ENCODE assay signal across 21 cellular contexts in genomic region chr9:450561-450960, GRCh38. TPM values are rescaled to one million over a fixed set of nuclear protein-coding genes. Genes with fewer than 3 reads are reported as not detected.
DNase-seq lines count a peak whose midpoint lies in the region; ATAC-seq and TF ChIP-seq lines count a peak whose summit lies in the region.
"Had no signal": no experiment of that assay in that cellular context is flagged by ENCODE, and none has a peak within 500 bp of the region (broad histone marks: within the 10 kb centered on the region; RNA-seq: fewer than 3 reads in every experiment).

No MANE protein-coding gene starts in this region.

- H3K4me3 ChIP-seq in mammary epithelial cell (replicated peaks in 1 of 3; ENCODE audit: insufficient read depth in 1 of 3, low read depth in 2 of 3, low read length in 3 of 3) (no peak overlapping the region), A673 (ENCODE audit: low read depth, low read length, poor library complexity, severe bottlenecking) (no peak overlapping the region)
- H3K4me3 ChIP-seq: GM23338 had no signal

- H3K36me3 ChIP-seq in mammary epithelial cell (ENCODE audit: insufficient read depth, low read length) (no peaks in the 10 kb centered on the region), A673 (ENCODE audit: insufficient read depth, low read length, poor library complexity, severe bottlenecking) (no peaks in the 10 kb centered on the region)

- dilution Hi-C loops in mammary epithelial cell (cut with HindIII; ENCODE audit: low sequenced_read_pairs) = no loop called here

- no peaks in the 10 kb centered on the region for H3K27me3 Mint-ChIP-seq in activated CD4-positive, alpha-beta memory T cell treated with anti-CD3 and anti-CD28 coated beads, Interleukin-2, amount 10 ng/mL, durations not matched to agents 7 days and 5 days
- H3K27me3 Mint-ChIP-seq in activated CD4-positive, alpha-beta memory T cell treated with anti-CD3 and anti-CD28 coated beads for 36 hours = no peaks in the 10 kb centered on the region
- H3K27me3 Mint-ChIP-seq in MCF 10A (ENCODE audit: insufficient read depth, unreplicated experiment) = no peaks in the 10 kb centered on the region
- H3K27me3 Mint-ChIP-seq in stimulated activated memory B cell treated with anti-CD40 and anti-IgM and Interleukin-4, amounts not matched to agents 10 μg/mL and 1 μg/mL and 100 μg/mL, for 72 hours = no peaks in the 10 kb centered on the region

- in situ Hi-C loops in mammary epithelial cell (cut with MboI; ENCODE audit: low sequenced_read_pairs in 2 of 2) = no loop called here

- TF ChIP-seq CTCF in mammary epithelial cell (conservative IDR thresholded peaks at IDR 0.05 in 1 of 2, IDR thresholded peaks at IDR 0.05 in 1 of 2; ENCODE audit: extremely low read depth in 1 of 2, insufficient read depth in 1 of 2, low read depth in 1 of 2, low read length in 2 of 2) = no peak
- no peak for TF ChIP-seq CTCF in MCF 10A (IDR thresholded peaks at IDR 0.05; ENCODE audit: unreplicated experiment)
- TF ChIP-seq CTCF in A673 (conservative IDR thresholded peaks at IDR 0.05; ENCODE audit: low read depth, low read length) = no peak

- ATAC-seq in stimulated activated memory B cell treated with anti-CD40 and anti-IgM and Interleukin-4, amounts not matched to agents 10 μg/mL and 1 μg/mL and 100 μg/mL, for 72 hours = no peak
- ATAC-seq: GM23338 had no signal

- no peaks in the 10 kb centered on the region for H3K9me3 ChIP-seq in mammary epithelial cell (replicated peaks; ENCODE audit: insufficient read depth, low read length)
- H3K9me3 ChIP-seq in A673 (ENCODE audit: low read depth, low read length, poor library complexity, severe bottlenecking) = no peaks in the 10 kb centered on the region

- no peak overlapping the region for H3K4me3 Mint-ChIP-seq in activated CD4-positive, alpha-beta memory T cell treated with anti-CD3 and anti-CD28 coated beads, Interleukin-2, amount 10 ng/mL, durations not matched to agents 7 days and 5 days
- no peak overlapping the region for H3K4me3 Mint-ChIP-seq in activated CD4-positive, alpha-beta memory T cell treated with anti-CD3 and anti-CD28 coated beads for 36 hours
- H3K4me3 Mint-ChIP-seq in MCF 10A (ENCODE audit: unreplicated experiment) = no peak overlapping the region
- H3K4me3 Mint-ChIP-seq in stimulated activated memory B cell treated with anti-CD40 and anti-IgM and Interleukin-4, amounts not matched to agents 10 μg/mL and 1 μg/mL and 100 μg/mL, for 72 hours = no peak overlapping the region
- H3K4me3 Mint-ChIP-seq: GM23338 had no signal

- 77% methylated on average over 4 of the region's 4 CpGs for WGBS in mammary epithelial cell (ENCODE audit: low coverage, missing lambda C conversion rate)

- H3K4me2 ChIP-seq in mammary epithelial cell (ENCODE audit: insufficient read depth, low read depth, low read length) = no peak overlapping the region
- H3K4me2 ChIP-seq: GM23338 had no signal

- H3K4me1 Mint-ChIP-seq in activated CD4-positive, alpha-beta memory T cell treated with anti-CD3 and anti-CD28 coated beads, Interleukin-2, amount 10 ng/mL, durations not matched to agents 7 days and 5 days = peaks cover 34% of the 10 kb centered on the region
- peaks cover 23% of the 10 kb centered on the region for H3K4me1 Mint-ChIP-seq in activated CD4-positive, alpha-beta memory T cell treated with anti-CD3 and anti-CD28 coated beads for 36 hours (ENCODE audit: low read depth)
- H3K4me1 Mint-ChIP-seq in MCF 10A (ENCODE audit: insufficient read depth, unreplicated experiment) = peaks cover 29% of the 10 kb centered on the region
- no peaks in the 10 kb centered on the region for H3K4me1 Mint-ChIP-seq in stimulated activated memory B cell treated with anti-CD40 and anti-IgM and Interleukin-4, amounts not matched to agents 10 μg/mL and 1 μg/mL and 100 μg/mL, for 72 hours
- H3K4me1 Mint-ChIP-seq: GM23338 had no signal

- no peak overlapping the region for H3K27ac ChIP-seq in mammary epithelial cell (ENCODE audit: insufficient read depth, low read depth, low read length)
- no peak overlapping the region for H3K27ac ChIP-seq in A673 (ENCODE audit: low read depth, low read length, poor library complexity, severe bottlenecking)

- no peak overlapping the region for H3K9ac ChIP-seq in mammary epithelial cell (ENCODE audit: insufficient read depth, low read length)

- H3K27ac Mint-ChIP-seq in activated CD4-positive, alpha-beta memory T cell treated with anti-CD3 and anti-CD28 coated beads, Interleukin-2, amount 10 ng/mL, durations not matched to agents 7 days and 5 days = peak overlapping the region; percentile 90
- no peak overlapping the region for H3K27ac Mint-ChIP-seq in activated CD4-positive, alpha-beta memory T cell treated with anti-CD3 and anti-CD28 coated beads for 36 hours
- H3K27ac Mint-ChIP-seq in MCF 10A (ENCODE audit: low read depth, unreplicated experiment) = no peak overlapping the region
- H3K27ac Mint-ChIP-seq in stimulated activated memory B cell treated with anti-CD40 and anti-IgM and Interleukin-4, amounts not matched to agents 10 μg/mL and 1 μg/mL and 100 μg/mL, for 72 hours = peak overlapping the region; percentile 35
- H3K27ac Mint-ChIP-seq: GM23338 had no signal

- H3K79me2 ChIP-seq in mammary epithelial cell (ENCODE audit: insufficient read depth, low read length) = no peaks in the 10 kb centered on the region

- no peak overlapping the region for H2AFZ ChIP-seq in mammary epithelial cell (ENCODE audit: low read depth, low read length)
- H2AFZ ChIP-seq: GM23338 had no signal

- BruUV-seq in mammary epithelial cell (replicated peaks; lab: Mats Ljungman, UMichigan) (TSS peak; percentile 52), MCF 10A (replicated peaks; lab: Mats Ljungman, UMichigan) (no TSS peak), A673 (replicated peaks; lab: Mats Ljungman, UMichigan) (no TSS peak)

- H3K27me3 ChIP-seq in mammary epithelial cell (ENCODE audit: insufficient read depth, low read length) (no peaks in the 10 kb centered on the region), A673 (replicated peaks; ENCODE audit: insufficient read depth, low read depth, low read length, poor library complexity) (peaks cover 9% of the 10 kb centered on the region)

- H3K4me1 ChIP-seq in mammary epithelial cell (ENCODE audit: insufficient read depth, low read length) = peaks cover 31% of the 10 kb centered on the region
- H3K4me1 ChIP-seq in A673 (ENCODE audit: insufficient read depth, low read length, poor library complexity, severe bottlenecking) = no peaks in the 10 kb centered on the region

- intact Hi-C loops in activated CD4-positive, alpha-beta memory T cell treated with anti-CD3 and anti-CD28 coated beads for 36 hours (cut with micrococcal nuclease) = no loop called here
- intact Hi-C loops in mammary epithelial cell (cut with micrococcal nuclease) = no loop called here
- intact Hi-C loops in MCF 10A (cut with micrococcal nuclease) = no loop called here
- intact Hi-C loops in A673 (cut with micrococcal nuclease; ENCODE audit: unreplicated experiment) = no loop called here

- CTCF ChIA-PET in activated CD4-positive, alpha-beta memory T cell treated with anti-CD3 and anti-CD28 coated beads, Interleukin-2, amount 10 ng/mL, durations not matched to agents 7 days and 5 days (lab: Charles Lee) = no interaction called here
- CTCF ChIA-PET in activated CD4-positive, alpha-beta memory T cell treated with anti-CD3 and anti-CD28 coated beads for 36 hours (lab: Charles Lee) = interaction anchor here (0.6 kb wide), 1 partner anchor 23 kb away, joined by 3 read pairs; no protein-coding TSS in a partner anchor
- CTCF ChIA-PET in mammary epithelial cell (lab: Charles Lee; ENCODE audit: low non-redundant PET) (no interaction called here), MCF 10A (lab: Yijun Ruan, JAX) (no interaction called here), A673 (lab: Charles Lee) (no interaction called here)

- H3K9me3 Mint-ChIP-seq in activated CD4-positive, alpha-beta memory T cell treated with anti-CD3 and anti-CD28 coated beads, Interleukin-2, amount 10 ng/mL, durations not matched to agents 7 days and 5 days = no peaks in the 10 kb centered on the region
- H3K9me3 Mint-ChIP-seq in activated CD4-positive, alpha-beta memory T cell treated with anti-CD3 and anti-CD28 coated beads for 36 hours = no peaks in the 10 kb centered on the region
- H3K9me3 Mint-ChIP-seq in MCF 10A (ENCODE audit: unreplicated experiment) = no peaks in the 10 kb centered on the region
- H3K9me3 Mint-ChIP-seq in stimulated activated memory B cell treated with anti-CD40 and anti-IgM and Interleukin-4, amounts not matched to agents 10 μg/mL and 1 μg/mL and 100 μg/mL, for 72 hours = no peaks in the 10 kb centered on the region
- H3K9me3 Mint-ChIP-seq: GM23338 had no signal

- H4K20me1 ChIP-seq in mammary epithelial cell (ENCODE audit: insufficient read depth, low read length) = no peaks in the 10 kb centered on the region

- POLR2A ChIA-PET in activated CD4-positive, alpha-beta memory T cell treated with anti-CD3 and anti-CD28 coated beads, Interleukin-2, amount 10 ng/mL, durations not matched to agents 7 days and 5 days (lab: Charles Lee) = no interaction called here
- POLR2A ChIA-PET in activated CD4-positive, alpha-beta memory T cell treated with anti-CD3 and anti-CD28 coated beads for 36 hours (lab: Charles Lee) = no interaction called here
- POLR2A ChIA-PET in MCF 10A (lab: Yijun Ruan, JAX) = no interaction called here
- POLR2A ChIA-PET in A673 (lab: Charles Lee; ENCODE audit: low non-redundant PET) = no interaction called here

- no peak for DNase-seq in activated CD4-positive, alpha-beta memory T cell treated with anti-CD3 and anti-CD28 coated beads, Interleukin-2, amount 10 ng/mL, durations not matched to agents 7 days and 5 days
- no peak for DNase-seq in activated CD4-positive, alpha-beta memory T cell treated with anti-CD3 and anti-CD28 coated beads for 36 hours
- no peak for DNase-seq in mammary epithelial cell
- DNase-seq in MCF 10A (ENCODE audit: unreplicated experiment) = no peak
- DNase-seq in amniotic epithelial cell (ENCODE audit: low read depth) = peak; percentile 79
- no peak for DNase-seq in NCI-H345 (lab: John Stamatoyannopoulos, UW)
- DNase-seq in A673 (ENCODE audit: low spot score) = no peak
- DNase-seq: 8988T, AML-193, C1 segment of cervical spinal cord, HCEC 1CT, KBM-7, NCI-H1105, NCI-H1694, NCI-H2081, NCI-H2171, NCI-H446, NCI-H526 treated with DMSO at 0.1 percent for 48 hours, Right ventricle myocardium superior had no signal

- H3K36me3 Mint-ChIP-seq in activated CD4-positive, alpha-beta memory T cell treated with anti-CD3 and anti-CD28 coated beads, Interleukin-2, amount 10 ng/mL, durations not matched to agents 7 days and 5 days (ENCODE audit: low read depth) = peaks cover 82% of the 10 kb centered on the region
- peaks cover 43% of the 10 kb centered on the region for H3K36me3 Mint-ChIP-seq in activated CD4-positive, alpha-beta memory T cell treated with anti-CD3 and anti-CD28 coated beads for 36 hours
- H3K36me3 Mint-ChIP-seq in MCF 10A (ENCODE audit: insufficient read depth, unreplicated experiment) = peaks cover 56% of the 10 kb centered on the region
- peaks cover 54% of the 10 kb centered on the region for H3K36me3 Mint-ChIP-seq in stimulated activated memory B cell treated with anti-CD40 and anti-IgM and Interleukin-4, amounts not matched to agents 10 μg/mL and 1 μg/mL and 100 μg/mL, for 72 hours

RNA-seq across cellular contexts. Expression of gene KANK1, which starts 53.9 kb away (rescaled TPM):
- total RNA-seq in activated CD4-positive, alpha-beta memory T cell treated with anti-CD3 and anti-CD28 coated beads, Interleukin-2, amount 10 ng/mL, durations not matched to agents 7 days and 5 days = 1 to 10 TPM; 7.6 to 8.2 TPM
- total RNA-seq in activated CD4-positive, alpha-beta memory T cell treated with anti-CD3 and anti-CD28 coated beads for 36 hours = 1 to 10 TPM; 8.3 TPM
- 10 to 100 TPM; 52.7 to 75.5 TPM for total RNA-seq in mammary epithelial cell
- polyA plus RNA-seq in mammary epithelial cell = 80.2 TPM
- polyA minus RNA-seq in mammary epithelial cell = 109 TPM
- 46.0 and 56.1 TPM in 2 replicates for total RNA-seq in MCF 10A (2022)
- 4.0 and 4.9 TPM in 2 replicates for total RNA-seq in A673 (2021)

Comparison
In these comparisons a context has a peak if more than half of its experiments do, and no peak if none do; other contexts are left out.
1. H3K27ac Mint-ChIP-seq: peak in activated CD4-positive, alpha-beta memory T cell treated with anti-CD3 and anti-CD28 coated beads, Interleukin-2, amount 10 ng/mL, durations not matched to agents 7 days and 5 days (single experiment) and stimulated activated memory B cell treated with anti-CD40 and anti-IgM and Interleukin-4, amounts not matched to agents 10 μg/mL and 1 μg/mL and 100 μg/mL, for 72 hours (single experiment); none in activated CD4-positive, alpha-beta memory T cell treated with anti-CD3 and anti-CD28 coated beads for 36 hours (single experiment) and MCF 10A (single experiment).